Comparison of ENCODE assay signal across 19 cellular contexts in the genomic region with DNA sequence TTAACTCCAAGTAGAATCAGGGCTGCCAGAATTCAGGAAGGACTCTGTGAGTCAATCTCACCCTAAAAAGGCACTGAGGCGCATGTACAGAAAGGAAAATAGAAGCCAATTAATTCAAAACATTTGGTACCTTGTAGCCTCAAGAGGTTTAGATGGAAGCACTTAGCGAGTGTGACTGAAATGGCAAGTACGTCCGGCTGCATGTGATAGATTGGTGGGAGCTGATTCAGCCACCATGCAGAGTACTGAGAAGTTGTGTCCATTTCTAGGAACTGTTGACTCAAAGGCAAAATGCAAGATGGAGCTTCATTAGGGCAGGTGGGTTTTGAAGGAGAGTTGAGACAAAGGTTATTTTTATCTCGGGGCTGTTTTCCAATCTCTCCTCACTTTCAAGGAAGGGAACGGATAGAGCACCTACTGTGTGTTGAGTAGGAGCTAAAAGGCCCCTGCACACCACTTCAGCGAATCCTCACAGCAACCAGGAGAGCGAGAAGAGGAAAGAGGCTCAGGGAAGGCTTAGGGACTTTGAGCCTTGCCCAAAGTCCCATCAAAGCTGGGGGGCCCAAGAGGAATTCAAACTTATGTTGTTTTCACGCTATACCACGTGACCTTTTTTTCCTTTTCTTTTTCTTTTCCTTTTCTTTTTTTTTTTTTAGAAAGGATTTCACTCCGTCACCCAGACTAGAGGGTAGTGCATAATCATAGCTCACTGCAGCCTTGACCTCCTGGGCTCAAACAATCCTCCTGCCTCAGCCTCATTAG. TPM values are rescaled to one million over a fixed set of nuclear protein-coding genes. Genes with fewer than 3 reads are reported as not detected.
DNase-seq lines count a peak whose midpoint lies in the region; ATAC-seq and TF ChIP-seq lines count a peak whose summit lies in the region.
"Had no signal": no experiment of that assay in that cellular context is flagged by ENCODE, and none has a peak within 500 bp of the region (broad histone marks: within the 10 kb centered on the region; RNA-seq: fewer than 3 reads in every experiment).

No MANE protein-coding gene starts in this region.

- peaks cover 10% of the 10 kb centered on the region for H3K9me3 Mint-ChIP-seq in dendritic cell treated with granulocyte-macrophage colony-stimulating factor and Interleukin-4, amounts not matched to agents 40 ng/mL and 50 ng/mL, for 4 days
- H3K9me3 Mint-ChIP-seq in neural progenitor cell (peaks cover 2% of the 10 kb centered on the region), immature natural killer cell (peaks cover 0 to 4% (median 0%) of the 10 kb centered on the region in 6 donors)
- H3K9me3 Mint-ChIP-seq: natural killer cell had no signal

- H3K27ac ChIP-seq in aorta (ENCODE audit: low read depth in 1 of 2, low read length in 2 of 2) (peak overlapping the region; percentile 4 to 39), neural progenitor cell (no peak overlapping the region)
- H3K27ac ChIP-seq: esophagus muscularis mucosa, parathyroid adenoma had no signal

- H3K4me1 ChIP-seq in aorta (ENCODE audit: control insufficient read depth in 1 of 2, insufficient read depth in 2 of 2, low read length in 2 of 2) (peaks cover 0 to 2% of the 10 kb centered on the region in 2 donors), neural progenitor cell (no peaks in the 10 kb centered on the region)

- H3K27me3 ChIP-seq in aorta (ENCODE audit: control insufficient read depth in 1 of 2, insufficient read depth in 2 of 2, low read length in 1 of 2) (no peaks in the 10 kb centered on the region), neural progenitor cell (no peaks in the 10 kb centered on the region)
- H3K27me3 ChIP-seq: esophagus muscularis mucosa had no signal

- H3K36me3 Mint-ChIP-seq in dendritic cell treated with granulocyte-macrophage colony-stimulating factor and Interleukin-4, amounts not matched to agents 40 ng/mL and 50 ng/mL, for 4 days (ENCODE audit: low read depth) = peaks cover 7% of the 10 kb centered on the region
- H3K36me3 Mint-ChIP-seq in neural progenitor cell = no peaks in the 10 kb centered on the region
- no peaks in the 10 kb centered on the region for H3K36me3 Mint-ChIP-seq in immature natural killer cell
- H3K36me3 Mint-ChIP-seq: CD8-positive, alpha-beta T cell; natural killer cell had no signal

- H3K9me3 ChIP-seq in aorta (ENCODE audit: control insufficient read depth, low read length) = peaks cover 2% of the 10 kb centered on the region
- no peaks in the 10 kb centered on the region for H3K9me3 ChIP-seq in neural progenitor cell (ENCODE audit: low read depth)
- H3K9me3 ChIP-seq: thoracic aorta had no signal

- 67 to 69% methylated on average over 11 of the region's 11 CpGs for WGBS in aorta, 2 donors

- H3K36me3 ChIP-seq in aorta (ENCODE audit: control insufficient read depth in 1 of 2, insufficient read depth in 2 of 2, low read length in 1 of 2) (no peaks in the 10 kb centered on the region), neural progenitor cell (no peaks in the 10 kb centered on the region)
- H3K36me3 ChIP-seq: esophagus muscularis mucosa, thoracic aorta had no signal

- no peak for DNase-seq in Right ventricle myocardium superior
- no peak for DNase-seq in left cardiac atrium
- DNase-seq in OCI-M1 (lab: John Stamatoyannopoulos, UW) = peak; percentile 94
- no peak for DNase-seq in aorta
- no peak for DNase-seq in neural progenitor cell (ENCODE audit: low spot score)
- no peak for DNase-seq in immature natural killer cell
- DNase-seq: activated CD4-positive, alpha-beta T cell treated with anti-CD3 and anti-CD28 coated beads, Interleukin-2, amount 10 ng/mL, durations not matched to agents 7 days and 5 days; activated naive CD4-positive, alpha-beta T cell treated with anti-CD3 and anti-CD28 coated beads for 36 hours; activated T-cell treated with anti-CD3 and anti-CD28 coated beads, Interleukin-2, amount 50 U/mL, for 1 hour; CD8-positive, alpha-beta T cell; DMS53; effector memory CD4-positive, alpha-beta T cell; natural killer cell; NCI-H2029 treated with DMSO at 0.1 percent for 48 hours; NCI-H524 had no signal

- intact Hi-C loops in Right ventricle myocardium superior (cut with DNase I) = no loop called here
- intact Hi-C loops in left cardiac atrium (cut with DNase I) = no loop called here
- intact Hi-C loops in dendritic cell treated with granulocyte-macrophage colony-stimulating factor and Interleukin-4, amounts not matched to agents 40 ng/mL and 50 ng/mL, for 4 days (cut with micrococcal nuclease) = no loop called here
- intact Hi-C loops in aorta (cut with DNase I) = no loop called here

- no peak overlapping the region for H2AFZ ChIP-seq in neural progenitor cell (replicated peaks)

- H3K27ac Mint-ChIP-seq in dendritic cell treated with granulocyte-macrophage colony-stimulating factor and Interleukin-4, amounts not matched to agents 40 ng/mL and 50 ng/mL, for 4 days = peak overlapping the region; percentile 77
- H3K27ac Mint-ChIP-seq in neural progenitor cell = no peak overlapping the region
- no peak overlapping the region for H3K27ac Mint-ChIP-seq in immature natural killer cell
- H3K27ac Mint-ChIP-seq: activated CD4-positive, alpha-beta T cell treated with anti-CD3 and anti-CD28 coated beads, Interleukin-2, amount 10 ng/mL, durations not matched to agents 7 days and 5 days; activated naive CD4-positive, alpha-beta T cell treated with anti-CD3 and anti-CD28 coated beads for 36 hours; CD8-positive, alpha-beta T cell; natural killer cell had no signal

- no peaks in the 10 kb centered on the region for H4K20me1 ChIP-seq in neural progenitor cell (ENCODE audit: low read depth)

- H3K27me3 Mint-ChIP-seq in dendritic cell treated with granulocyte-macrophage colony-stimulating factor and Interleukin-4, amounts not matched to agents 40 ng/mL and 50 ng/mL, for 4 days = peaks cover 11% of the 10 kb centered on the region
- H3K27me3 Mint-ChIP-seq in neural progenitor cell (ENCODE audit: insufficient read depth, low read depth) (peaks cover 4% of the 10 kb centered on the region), immature natural killer cell (ENCODE audit: low read depth in 3 of 3) (peaks cover 2 to 8% (median 5%) of the 10 kb centered on the region in 3 donors)

- H3K4me1 Mint-ChIP-seq in dendritic cell treated with granulocyte-macrophage colony-stimulating factor and Interleukin-4, amounts not matched to agents 40 ng/mL and 50 ng/mL, for 4 days (ENCODE audit: low read depth) = peaks cover 62% of the 10 kb centered on the region
- H3K4me1 Mint-ChIP-seq in neural progenitor cell = peaks cover 12% of the 10 kb centered on the region
- H3K4me1 Mint-ChIP-seq in immature natural killer cell = no peaks in the 10 kb centered on the region
- H3K4me1 Mint-ChIP-seq: natural killer cell had no signal

- no peak overlapping the region for H3K4me3 ChIP-seq in aorta (ENCODE audit: low read length in 2 of 2)
- no peak overlapping the region for H3K4me3 ChIP-seq in neural progenitor cell
- H3K4me3 ChIP-seq: esophagus muscularis mucosa, thoracic aorta had no signal

- H3F3A ChIP-seq in neural progenitor cell (ENCODE audit: low read depth) = no peaks in the 10 kb centered on the region

- ATAC-seq in Right ventricle myocardium superior (ENCODE audit: poor library complexity) (peak; percentile 88), left cardiac atrium (no peak), aorta (ENCODE audit: low FRiP score) (no peak)
- ATAC-seq: CD8-positive, alpha-beta T cell; natural killer cell had no signal

- TF ChIP-seq CTCF in neural progenitor cell (IDR thresholded peaks at IDR 0.05) = no peak

- no peak overlapping the region for H3K4me3 Mint-ChIP-seq in dendritic cell treated with granulocyte-macrophage colony-stimulating factor and Interleukin-4, amounts not matched to agents 40 ng/mL and 50 ng/mL, for 4 days
- H3K4me3 Mint-ChIP-seq in neural progenitor cell (no peak overlapping the region), immature natural killer cell (no peak overlapping the region)
- H3K4me3 Mint-ChIP-seq: activated CD4-positive, alpha-beta T cell treated with anti-CD3 and anti-CD28 coated beads, Interleukin-2, amount 10 ng/mL, durations not matched to agents 7 days and 5 days; activated naive CD4-positive, alpha-beta T cell treated with anti-CD3 and anti-CD28 coated beads for 36 hours; CD8-positive, alpha-beta T cell; natural killer cell had no signal

- no peaks in the 10 kb centered on the region for H3K79me2 ChIP-seq in neural progenitor cell (ENCODE audit: low read depth)
- H3K79me2 ChIP-seq: parathyroid adenoma had no signal

- no peak overlapping the region for H3K9ac ChIP-seq in neural progenitor cell
- H3K9ac ChIP-seq: parathyroid adenoma had no signal

- no peak overlapping the region for H3K4me2 ChIP-seq in neural progenitor cell

RNA-seq across cellular contexts. Expression of gene CPEB4, which starts 34.6 kb away (rescaled TPM):
- 118 TPM for total RNA-seq in Right ventricle myocardium superior
- 100 to 1,000 TPM in 1 of 2 donors, 10 to 100 TPM in 1; 73.8 to 178 TPM for total RNA-seq in left cardiac atrium
- total RNA-seq in aorta = 10 to 100 TPM; 50.4 to 80.1 TPM
- 10 to 100 TPM in 1 of 2 donors, 1 to 10 TPM in 1; 9.0 to 10.6 TPM for polyA plus RNA-seq in aorta
- total RNA-seq in neural progenitor cell (ENCODE audit: low replicate concordance) = 8.7 and 12.5 TPM in 2 replicates
- 1 to 10 TPM in 2 of 3 donors, under 1 TPM in 1; 0.51 to 5.9 (median 3.0) TPM for polyA plus RNA-seq in immature natural killer cell
